10 cellular contexts compared by ENCODE assay signal in genomic region chr4:147578057-147578476, GRCh38. TPM values are rescaled to one million over a fixed set of nuclear protein-coding genes. Genes with fewer than 3 reads are reported as not detected.
DNase-seq lines count a peak whose midpoint lies in the region; ATAC-seq and TF ChIP-seq lines count a peak whose summit lies in the region.
"Had no signal": no experiment of that assay in that cellular context is flagged by ENCODE, and none has a peak within 500 bp of the region (broad histone marks: within the 10 kb centered on the region; RNA-seq: fewer than 3 reads in every experiment).

No MANE protein-coding gene starts in this region.

- TF ChIP-seq CTCF in AG09319 (IDR thresholded peaks at IDR 0.05; ENCODE audit: low read depth, low read length) (no peak), brain microvascular endothelial cell (IDR thresholded peaks at IDR 0.05; ENCODE audit: low read depth, low read length, missing control alignments) (no peak)

- DNase-seq in AG09319 (ENCODE audit: extremely low read depth, low read depth) (peak; percentile 87), HS-5 (ENCODE audit: low read depth) (peak; percentile 95), brain microvascular endothelial cell (peak; percentile 89), left kidney (ENCODE audit: low read depth, low spot score) (peak; percentile 14), NCI-H1105 (lab: John Stamatoyannopoulos, UW) (no peak), immature natural killer cell (no peak)
- DNase-seq: activated CD4-positive, alpha-beta T cell treated with anti-CD3 and anti-CD28 coated beads for 48 hours; amygdala had no signal

- in situ Hi-C loops in brain microvascular endothelial cell (cut with HindIII; ENCODE audit: low pct_ligation_motif_present, low sequenced_read_pairs), result loop anchor here (25.0 kb wide), 1 partner anchor 466 kb away; no protein-coding TSS in a partner anchor

- no peak overlapping the region for H3K27ac Mint-ChIP-seq in immature natural killer cell

- H3K36me3 ChIP-seq in brain microvascular endothelial cell (replicated peaks), result no peaks in the 10 kb centered on the region

- peaks cover 0 to 10% of the 10 kb centered on the region in 2 donors for H3K4me1 Mint-ChIP-seq in immature natural killer cell

- H3K27me3 ChIP-seq in brain microvascular endothelial cell (replicated peaks), result no peaks in the 10 kb centered on the region

- H3K27ac ChIP-seq in brain microvascular endothelial cell, result peak overlapping the region; percentile 64

- no peak overlapping the region for H3K4me3 Mint-ChIP-seq in immature natural killer cell

- H3K27me3 Mint-ChIP-seq in immature natural killer cell (ENCODE audit: low read depth in 3 of 3), result peaks cover 0 to 6% (median 0%) of the 10 kb centered on the region in 3 donors

- no peaks in the 10 kb centered on the region for H3K36me3 Mint-ChIP-seq in immature natural killer cell

- ATAC-seq in HG03196 (IDR thresholded peaks at IDR 0.05; ENCODE audit: unreplicated experiment), result no peak
- no peak for ATAC-seq in GM19467 (IDR thresholded peaks at IDR 0.05; ENCODE audit: unreplicated experiment)

- H3K9me3 Mint-ChIP-seq in immature natural killer cell, result peaks cover 0 to 1% (median 0%) of the 10 kb centered on the region in 6 donors

- no peak overlapping the region for H3K4me3 ChIP-seq in brain microvascular endothelial cell (ENCODE audit: low read depth, low read length)

RNA-seq across cellular contexts. Expression of gene TMEM184C, which starts 39.1 kb away (rescaled TPM):
- polyA plus RNA-seq in immature natural killer cell, result 10 to 100 TPM; 12.8 to 31.5 (median 21.6) TPM

Comparison
In these comparisons a context has a peak if more than half of its experiments do, and no peak if none do; other contexts are left out.
1. DNase-seq: peak in AG09319 (single experiment), HS-5 (single experiment), brain microvascular endothelial cell (single experiment) and left kidney (single experiment); none in NCI-H1105 (single experiment) and immature natural killer cell (0 of 3).